In the genomic region with DNA sequence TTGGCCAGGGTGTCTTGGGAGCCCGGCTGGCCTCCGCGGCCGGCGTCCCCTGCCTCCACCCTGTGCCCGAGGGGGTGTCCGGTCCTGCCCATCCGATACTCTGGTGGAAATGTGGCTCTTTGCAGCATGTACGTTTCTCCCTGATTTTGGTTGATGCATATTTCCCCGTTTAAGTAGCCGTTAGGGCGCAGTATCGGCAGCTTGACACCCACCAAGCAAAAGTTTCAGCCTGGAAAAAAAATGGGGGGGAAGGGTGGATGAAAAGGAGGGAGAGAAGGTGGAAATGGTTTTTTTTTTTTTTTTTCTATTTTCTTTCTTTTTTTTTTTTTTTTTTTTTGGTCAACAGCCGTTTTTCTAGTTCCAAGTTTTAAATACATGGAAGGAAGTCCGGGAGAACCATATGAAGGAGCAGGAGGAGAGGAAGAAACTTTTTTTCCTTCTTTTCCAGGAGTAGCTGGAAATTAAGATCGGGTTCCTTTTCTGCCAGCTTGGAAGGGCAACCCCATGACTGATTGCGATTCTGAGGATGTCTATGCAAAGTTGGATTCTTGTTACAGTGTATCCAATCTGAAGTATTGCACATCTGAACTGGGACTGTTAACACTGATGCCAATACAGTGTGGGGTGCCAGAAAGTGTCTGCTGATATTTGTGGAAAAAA, we compare ENCODE assay signal across 1 cellular context.
TF ChIP-seq lines count a peak whose summit lies in the region.

No MANE protein-coding gene starts in this region.

TF ChIP-seq in WTC11, 78 proteins besides CTCF, POLR2A, EP300 and RAD21 (continued from another document):
- TF ChIP-seq ZNF416 (CRISPR knock-in tag; IDR thresholded peaks at IDR 0.05) = no peak
- no peak for TF ChIP-seq NFE2L1 (CRISPR knock-in tag; IDR thresholded peaks at IDR 0.05)
- TF ChIP-seq E2F5 (CRISPR knock-in tag; IDR thresholded peaks at IDR 0.05) = no peak
- no peak for TF ChIP-seq ZNF219 (CRISPR knock-in tag; IDR thresholded peaks at IDR 0.05; ENCODE audit: borderline replicate concordance)
- no peak for TF ChIP-seq JAZF1 (CRISPR knock-in tag; IDR thresholded peaks at IDR 0.05)
- TF ChIP-seq ZNF138 (CRISPR knock-in tag; conservative IDR thresholded peaks at IDR 0.05) = no peak
- TF ChIP-seq MYBL2 (CRISPR knock-in tag; IDR thresholded peaks at IDR 0.05) = no peak
- TF ChIP-seq, protein P1, sequence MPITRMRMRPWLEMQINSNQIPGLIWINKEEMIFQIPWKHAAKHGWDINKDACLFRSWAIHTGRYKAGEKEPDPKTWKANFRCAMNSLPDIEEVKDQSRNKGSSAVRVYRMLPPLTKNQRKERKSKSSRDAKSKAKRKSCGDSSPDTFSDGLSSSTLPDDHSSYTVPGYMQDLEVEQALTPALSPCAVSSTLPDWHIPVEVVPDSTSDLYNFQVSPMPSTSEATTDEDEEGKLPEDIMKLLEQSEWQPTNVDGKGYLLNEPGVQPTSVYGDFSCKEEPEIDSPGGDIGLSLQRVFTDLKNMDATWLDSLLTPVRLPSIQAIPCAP (CRISPR knock-in tag; IDR thresholded peaks at IDR 0.05) = no peak
